In the genomic region with DNA sequence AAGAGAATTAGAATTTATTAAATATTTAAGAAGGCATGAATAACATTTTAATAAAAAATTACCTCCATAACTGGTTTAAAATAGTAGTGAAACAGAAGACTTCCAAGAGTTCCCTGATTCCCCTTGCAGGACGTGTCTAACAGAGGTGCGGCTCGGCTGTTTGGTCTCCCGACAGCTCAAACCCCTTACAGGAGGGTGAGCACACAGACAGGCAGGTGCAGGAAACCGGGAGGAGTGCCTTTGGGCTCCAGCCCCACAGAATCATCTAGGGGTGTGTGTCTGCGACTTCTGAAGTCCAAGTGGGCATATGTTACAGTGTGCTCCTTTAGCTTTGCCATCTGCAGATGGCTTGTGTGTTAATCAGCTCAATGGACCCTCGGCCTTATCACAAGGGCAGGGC, we compare ENCODE assay signal across 1 cellular context.
TF ChIP-seq lines count a peak whose summit lies in the region.

No MANE protein-coding gene starts in this region.

TF ChIP-seq in WTC11, 78 proteins besides CTCF, POLR2A, EP300 and RAD21 (continued from another document):
- TF ChIP-seq, protein P1, sequence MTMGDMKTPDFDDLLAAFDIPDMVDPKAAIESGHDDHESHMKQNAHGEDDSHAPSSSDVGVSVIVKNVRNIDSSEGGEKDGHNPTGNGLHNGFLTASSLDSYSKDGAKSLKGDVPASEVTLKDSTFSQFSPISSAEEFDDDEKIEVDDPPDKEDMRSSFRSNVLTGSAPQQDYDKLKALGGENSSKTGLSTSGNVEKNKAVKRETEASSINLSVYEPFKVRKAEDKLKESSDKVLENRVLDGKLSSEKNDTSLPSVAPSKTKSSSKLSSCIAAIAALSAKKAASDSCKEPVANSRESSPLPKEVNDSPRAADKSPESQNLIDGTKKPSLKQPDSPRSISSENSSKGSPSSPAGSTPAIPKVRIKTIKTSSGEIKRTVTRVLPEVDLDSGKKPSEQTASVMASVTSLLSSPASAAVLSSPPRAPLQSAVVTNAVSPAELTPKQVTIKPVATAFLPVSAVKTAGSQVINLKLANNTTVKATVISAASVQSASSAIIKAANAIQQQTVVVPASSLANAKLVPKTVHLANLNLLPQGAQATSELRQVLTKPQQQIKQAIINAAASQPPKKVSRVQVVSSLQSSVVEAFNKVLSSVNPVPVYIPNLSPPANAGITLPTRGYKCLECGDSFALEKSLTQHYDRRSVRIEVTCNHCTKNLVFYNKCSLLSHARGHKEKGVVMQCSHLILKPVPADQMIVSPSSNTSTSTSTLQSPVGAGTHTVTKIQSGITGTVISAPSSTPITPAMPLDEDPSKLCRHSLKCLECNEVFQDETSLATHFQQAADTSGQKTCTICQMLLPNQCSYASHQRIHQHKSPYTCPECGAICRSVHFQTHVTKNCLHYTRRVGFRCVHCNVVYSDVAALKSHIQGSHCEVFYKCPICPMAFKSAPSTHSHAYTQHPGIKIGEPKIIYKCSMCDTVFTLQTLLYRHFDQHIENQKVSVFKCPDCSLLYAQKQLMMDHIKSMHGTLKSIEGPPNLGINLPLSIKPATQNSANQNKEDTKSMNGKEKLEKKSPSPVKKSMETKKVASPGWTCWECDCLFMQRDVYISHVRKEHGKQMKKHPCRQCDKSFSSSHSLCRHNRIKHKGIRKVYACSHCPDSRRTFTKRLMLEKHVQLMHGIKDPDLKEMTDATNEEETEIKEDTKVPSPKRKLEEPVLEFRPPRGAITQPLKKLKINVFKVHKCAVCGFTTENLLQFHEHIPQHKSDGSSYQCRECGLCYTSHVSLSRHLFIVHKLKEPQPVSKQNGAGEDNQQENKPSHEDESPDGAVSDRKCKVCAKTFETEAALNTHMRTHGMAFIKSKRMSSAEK (CRISPR knock-in tag; IDR thresholded peaks at IDR 0.05; ENCODE audit: borderline replicate concordance) = no peak
- no peak for TF ChIP-seq OVOL2 (CRISPR knock-in tag; IDR thresholded peaks at IDR 0.05; ENCODE audit: borderline replicate concordance)
